Comparison of ENCODE assay signal across 14 cellular contexts in the genomic region with DNA sequence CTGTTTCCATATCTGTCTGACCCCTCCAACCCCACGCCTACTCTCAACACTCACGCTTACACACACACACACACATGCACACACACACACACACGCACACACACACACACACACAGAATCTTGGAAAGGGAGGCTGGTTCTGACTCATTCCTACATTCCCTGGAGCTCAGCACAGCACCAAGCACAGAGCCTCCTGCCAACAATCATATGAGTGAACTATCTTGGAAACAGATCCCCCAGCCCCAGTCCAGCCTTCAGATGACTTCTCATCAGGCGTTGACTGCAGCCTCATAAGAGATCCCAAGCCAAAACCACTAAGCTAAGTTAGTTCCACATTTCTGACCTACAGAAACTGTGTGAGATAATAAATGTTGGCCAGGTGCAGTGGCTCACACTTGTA. TPM values are rescaled to one million over a fixed set of nuclear protein-coding genes. Genes with fewer than 3 reads are reported as not detected.
DNase-seq lines count a peak whose midpoint lies in the region; ATAC-seq, FAIRE-seq and TF ChIP-seq lines count a peak whose summit lies in the region.
"Had no signal": no experiment of that assay in that cellular context is flagged by ENCODE, and none has a peak within 500 bp of the region (broad histone marks: within the 10 kb centered on the region; RNA-seq: fewer than 3 reads in every experiment).

No MANE protein-coding gene starts in this region.

- no peaks in the 10 kb centered on the region for H3K9me3 ChIP-seq in HepG2 (ENCODE audit: low read length)
- no peaks in the 10 kb centered on the region for H3K9me3 ChIP-seq in right lobe of liver
- no peaks in the 10 kb centered on the region for H3K9me3 ChIP-seq in SU-DHL-6 (ENCODE audit: insufficient read depth, low read length)
- H3K9me3 ChIP-seq in fibroblast of lung (ENCODE audit: control insufficient read depth, insufficient read depth, low read depth, low read length) = no peaks in the 10 kb centered on the region

- H3K36me3 ChIP-seq in HepG2 (replicated peaks in 1 of 2; ENCODE audit: control insufficient read depth in 1 of 2, insufficient read depth in 2 of 2, low read length in 2 of 2) (no peaks in the 10 kb centered on the region), right lobe of liver (no peaks in the 10 kb centered on the region), SU-DHL-6 (ENCODE audit: low read length) (no peaks in the 10 kb centered on the region), fibroblast of lung (ENCODE audit: control insufficient read depth, insufficient read depth, low read length) (no peaks in the 10 kb centered on the region)

- H3K9ac ChIP-seq in HepG2 (ENCODE audit: insufficient read depth, low read depth, low read length) (no peak overlapping the region), SU-DHL-6 (ENCODE audit: low read length) (peak overlapping the region; percentile 63), fibroblast of lung (ENCODE audit: insufficient read depth, low read length) (no peak overlapping the region)

- H3K9me2 ChIP-seq in SU-DHL-6 (replicated peaks; ENCODE audit: insufficient read depth, low read length) = no peaks in the 10 kb centered on the region

- ATAC-seq in HepG2 (no peak), right lobe of liver (no peak), HG02870 (IDR thresholded peaks at IDR 0.05; ENCODE audit: unreplicated experiment) (no peak), HG03097 (IDR thresholded peaks at IDR 0.05; ENCODE audit: low FRiP score, unreplicated experiment) (no peak)
- no peak for ATAC-seq in stimulated activated naive CD8-positive, alpha-beta T cell treated with anti-CD3 and anti-CD28 coated beads, Interleukin-15, amount 100 ng/mL, for 72 hours
- ATAC-seq: T-cell had no signal

- BruUV-seq in HepG2 (replicated peaks; lab: Mats Ljungman, UMichigan) = no TSS peak

- TF ChIP-seq CTCF in HepG2 (CRISPR knock-in tag; IDR thresholded peaks at IDR 0.05) (no peak), right lobe of liver (IDR thresholded peaks at IDR 0.05) (no peak), SU-DHL-6 (IDR thresholded peaks at IDR 0.05; ENCODE audit: insufficient read depth, low read length, poor library complexity, severe bottlenecking) (no peak), fibroblast of lung (conservative IDR thresholded peaks at IDR 0.05 in 1 of 2, IDR thresholded peaks at IDR 0.05 in 1 of 2; ENCODE audit: low read depth in 1 of 2, low read length in 2 of 2) (no peak)

- WGBS in HepG2 (ENCODE audit: low lambda C conversion rate) = 3% methylated on average over 4 of the region's 4 CpGs
- 63% methylated on average over 4 of the region's 4 CpGs for WGBS in right lobe of liver (ENCODE audit: insufficient coverage, low coverage, low lambda C conversion rate, missing lambda C conversion rate)

- H3K4me3 Mint-ChIP-seq in stimulated activated naive CD8-positive, alpha-beta T cell treated with anti-CD3 and anti-CD28 coated beads, Interleukin-15, amount 100 ng/mL, for 72 hours = no peak overlapping the region
- H3K4me3 Mint-ChIP-seq: activated naive CD4-positive, alpha-beta T cell treated with anti-CD3 and anti-CD28 coated beads, Interleukin-2, amount 50 U/mL, for 24 hours; central memory CD8-positive, alpha-beta T cell; memory B cell; T-cell had no signal

- H3K27me3 ChIP-seq in HepG2 (ENCODE audit: control insufficient read depth in 1 of 2, insufficient read depth in 2 of 2, low read length in 2 of 2) (peaks cover 1 to 58% of the 10 kb centered on the region in 2 experiments; a peak in 4 of 5 replicates), right lobe of liver (no peaks in the 10 kb centered on the region), SU-DHL-6 (ENCODE audit: low read length) (no peaks in the 10 kb centered on the region), fibroblast of lung (ENCODE audit: control insufficient read depth, insufficient read depth, low read length) (peaks cover 30% of the 10 kb centered on the region)

- CTCF ChIA-PET in HepG2 (lab: Yijun Ruan, JAX; ENCODE audit: low intra/inter-chr PET ratio, low total read pairs) = no interaction called here

- no peak overlapping the region for H3K27ac Mint-ChIP-seq in stimulated activated naive CD8-positive, alpha-beta T cell treated with anti-CD3 and anti-CD28 coated beads, Interleukin-15, amount 100 ng/mL, for 72 hours
- H3K27ac Mint-ChIP-seq: activated naive CD4-positive, alpha-beta T cell treated with anti-CD3 and anti-CD28 coated beads, Interleukin-2, amount 50 U/mL, for 24 hours; memory B cell; T-cell had no signal

- H3K4me1 Mint-ChIP-seq in stimulated activated naive CD8-positive, alpha-beta T cell treated with anti-CD3 and anti-CD28 coated beads, Interleukin-15, amount 100 ng/mL, for 72 hours = peaks cover 12% of the 10 kb centered on the region
- H3K4me1 Mint-ChIP-seq: activated naive CD4-positive, alpha-beta T cell treated with anti-CD3 and anti-CD28 coated beads, Interleukin-2, amount 50 U/mL, for 24 hours had no signal

- H3K4me2 ChIP-seq in HepG2 (ENCODE audit: low read depth, low read length) (no peak overlapping the region), SU-DHL-6 (ENCODE audit: low read depth, low read length, poor library complexity, severe bottlenecking) (peak overlapping the region; percentile 81), fibroblast of lung (ENCODE audit: extremely low read depth, insufficient read depth, low read length) (no peak overlapping the region)

- TF ChIP-seq EP300 in HepG2 (IDR thresholded peaks at IDR 0.05; ENCODE audit: low read depth in 2 of 2, low read length in 2 of 2) = no peak
- no peak for TF ChIP-seq EP300 in HepG2 (CRISPR knock-in tag; IDR thresholded peaks at IDR 0.05; ENCODE audit: borderline replicate concordance)

- in situ Hi-C loops in HepG2 (cut with HindIII; ENCODE audit: extremely low pct_ligation_motif_present, low pct_unique_long_range_greater_than_20kb) = no loop called here

- no peak overlapping the region for H2AFZ ChIP-seq in HepG2 (ENCODE audit: low read length)
- H2AFZ ChIP-seq in SU-DHL-6 (ENCODE audit: low read depth, low read length, severe bottlenecking) = no peak overlapping the region
- no peak overlapping the region for H2AFZ ChIP-seq in fibroblast of lung (ENCODE audit: low read length)

- peaks cover 87% of the 10 kb centered on the region for H3K27me3 Mint-ChIP-seq in stimulated activated naive CD8-positive, alpha-beta T cell treated with anti-CD3 and anti-CD28 coated beads, Interleukin-15, amount 100 ng/mL, for 72 hours

- TF ChIP-seq POLR2A in HepG2 (IDR thresholded peaks at IDR 0.05; ENCODE audit: insufficient read depth in 1 of 2, low read depth in 2 of 2, low read length in 2 of 2) (no peak), right lobe of liver (IDR thresholded peaks at IDR 0.05) (no peak)

- no peaks in the 10 kb centered on the region for H4K20me1 ChIP-seq in HepG2 (ENCODE audit: insufficient read depth, low read length)
- no peaks in the 10 kb centered on the region for H4K20me1 ChIP-seq in SU-DHL-6 (ENCODE audit: low read depth, low read length)
- H4K20me1 ChIP-seq in fibroblast of lung (ENCODE audit: control insufficient read depth, extremely low read depth, insufficient read depth, low read length) = no peaks in the 10 kb centered on the region

- no peak for FAIRE-seq in HepG2 (lab: Jason Lieb, UNC)

- H3K79me2 ChIP-seq in HepG2 (ENCODE audit: insufficient read depth, low read length) (no peaks in the 10 kb centered on the region), SU-DHL-6 (ENCODE audit: insufficient read depth, low read length) (no peaks in the 10 kb centered on the region), fibroblast of lung (ENCODE audit: control insufficient read depth, insufficient read depth, low read length) (no peaks in the 10 kb centered on the region)

- intact Hi-C loops in HepG2 (cut with micrococcal nuclease; ENCODE audit: unreplicated experiment) = no loop called here
- intact Hi-C loops in right lobe of liver (cut with DNase I) = no loop called here

- POLR2A ChIA-PET in HepG2 (lab: Yijun Ruan, JAX) = no interaction called here

- H3K9me3 Mint-ChIP-seq in stimulated activated naive CD8-positive, alpha-beta T cell treated with anti-CD3 and anti-CD28 coated beads, Interleukin-15, amount 100 ng/mL, for 72 hours = no peaks in the 10 kb centered on the region
- H3K9me3 Mint-ChIP-seq: activated naive CD4-positive, alpha-beta T cell treated with anti-CD3 and anti-CD28 coated beads, Interleukin-2, amount 50 U/mL, for 24 hours; central memory CD8-positive, alpha-beta T cell; T-cell had no signal

- DNase-seq in HepG2 (ENCODE audit: low spot score) = no peak
- DNase-seq in right lobe of liver = no peak
- peak; percentile 62 to 66 for DNase-seq in fibroblast of lung (ENCODE audit: low read depth in 2 of 2)
- DNase-seq in stimulated activated naive CD8-positive, alpha-beta T cell treated with anti-CD3 and anti-CD28 coated beads, Interleukin-15, amount 100 ng/mL, for 72 hours = no peak
- no peak for DNase-seq in substantia nigra (lab: John Stamatoyannopoulos, UW)
- DNase-seq: Calu3, T-cell had no signal

- H3K27ac ChIP-seq in HepG2 (ENCODE audit: extremely low read length, insufficient read depth, low read length) (no peak overlapping the region), right lobe of liver (no peak overlapping the region), SU-DHL-6 (ENCODE audit: low read depth, low read length) (peak overlapping the region; percentile 99), fibroblast of lung (ENCODE audit: insufficient read depth, low read length) (no peak overlapping the region), substantia nigra (ENCODE audit: low read depth, low read length, poor library complexity, severe bottlenecking) (no peak overlapping the region)

- H3K4me1 ChIP-seq in HepG2 (ENCODE audit: insufficient read depth, low read length) (peaks cover 6% of the 10 kb centered on the region), right lobe of liver (no peaks in the 10 kb centered on the region), fibroblast of lung (ENCODE audit: control insufficient read depth, extremely low read depth, insufficient read depth, low read length) (no peaks in the 10 kb centered on the region)

- H3K4me3 ChIP-seq in HepG2 (replicated peaks in 1 of 3; ENCODE audit: insufficient read depth in 1 of 3, low read depth in 2 of 3, low read length in 3 of 3) (no peak overlapping the region), right lobe of liver (no peak overlapping the region), SU-DHL-6 (ENCODE audit: insufficient read depth, low read length, poor library complexity, severe bottlenecking) (peak overlapping the region; percentile 30), fibroblast of lung (replicated peaks in 1 of 4; ENCODE audit: control extremely low read depth in 1 of 4, insufficient read depth in 1 of 4, low read depth in 3 of 4, low read length in 4 of 4) (no peak overlapping the region)

- peaks cover 82% of the 10 kb centered on the region for H3F3A ChIP-seq in SU-DHL-6 (ENCODE audit: insufficient read depth)

- TF ChIP-seq RAD21 in HepG2 (CRISPR knock-in tag; IDR thresholded peaks at IDR 0.05) = no peak

RNA-seq across cellular contexts. Expression of gene HCK, which starts 14.1 kb away (rescaled TPM):
- total RNA-seq in HepG2 (2016; rRNA removed; fragmentation: Illumina TruSeq; extraction: Trizol) (not detected in 2 replicates), right lobe of liver (10 to 100 TPM in 1 of 6 experiments, 1 to 10 TPM in 5; 2.9 to 17.1 (median 5.6) TPM), fibroblast of lung (not detected in 2 replicates)
- total RNA-seq in HepG2 (2016; cell fraction: cytosol; rRNA removed; fragmentation: Illumina TruSeq; extraction: Trizol; ENCODE audit: low read depth) = not detected in 2 replicates
- not detected in 2 replicates for total RNA-seq in HepG2 (2016; cell fraction: insoluble cytoplasmic fraction; rRNA removed; fragmentation: Illumina TruSeq; extraction: Trizol)
- not detected in 2 replicates for total RNA-seq in HepG2 (2016; cell fraction: membrane; rRNA removed; fragmentation: Illumina TruSeq; extraction: Trizol)
- not detected in 2 replicates for total RNA-seq in HepG2 (2016; cell fraction: nucleus; rRNA removed; fragmentation: Illumina TruSeq; extraction: Trizol)
- polyA plus RNA-seq in HepG2 (2011; rRNA removed) (0.04 and 0.10 TPM in 2 replicates), fibroblast of lung (not detected in 2 replicates)
- polyA plus RNA-seq in HepG2 (2011; cell fraction: cytosol; rRNA removed) = 0.05 TPM in 1 of 2 replicates, not detected in the other
- polyA plus RNA-seq in HepG2 (2011; cell fraction: nucleus; rRNA removed) = 0.06 TPM in 1 of 2 replicates, not detected in the other
- not detected in 2 replicates for polyA plus RNA-seq in HepG2 (2012)
- polyA plus RNA-seq in HepG2 (2016; cell fraction: cytosol; fragmentation: Illumina TruSeq; extraction: Trizol; ENCODE audit: low read depth) = not detected in 2 replicates
- polyA plus RNA-seq in HepG2 (2016; cell fraction: insoluble cytoplasmic fraction; fragmentation: Illumina TruSeq; extraction: Trizol; ENCODE audit: low read depth) = not detected in 2 replicates
- polyA plus RNA-seq in HepG2 (2016; cell fraction: membrane; fragmentation: Illumina TruSeq; extraction: Trizol; ENCODE audit: low read depth) = not detected in 2 replicates
- polyA plus RNA-seq in HepG2 (2016; cell fraction: nucleus; fragmentation: Illumina TruSeq; extraction: Trizol; ENCODE audit: insufficient read depth, low read depth) = not detected in 2 replicates
- not detected in 2 replicates for polyA minus RNA-seq in HepG2 (2011; rRNA and poly(A)+ RNA removed; ENCODE audit: low replicate concordance)
- not detected in 2 replicates for polyA minus RNA-seq in HepG2 (2011; cell fraction: cytosol; rRNA and poly(A)+ RNA removed)
- not detected in 2 replicates for polyA minus RNA-seq in HepG2 (2011; cell fraction: nucleus; rRNA and poly(A)+ RNA removed)
- not detected in 2 replicates for polyA plus RNA-seq in fibroblast of lung (2012)
- polyA minus RNA-seq in fibroblast of lung (ENCODE audit: low replicate concordance) = not detected in 2 replicates
- total RNA-seq: A673, Calu3 had no signal

RNA-seq across cellular contexts. Expression of gene CCM2L, which starts 27.7 kb away (rescaled TPM):
- total RNA-seq in HepG2 (2016; rRNA removed; fragmentation: Illumina TruSeq; extraction: Trizol) (0.15 TPM in 1 of 2 replicates, not detected in the other), right lobe of liver (1 to 10 TPM in 2 of 6 experiments, under 1 TPM in 4; 0.61 to 1.7 (median 0.89) TPM), fibroblast of lung (not detected in 2 replicates)
- 0.18 TPM in 1 of 2 replicates, not detected in the other for total RNA-seq in HepG2 (2016; cell fraction: cytosol; rRNA removed; fragmentation: Illumina TruSeq; extraction: Trizol; ENCODE audit: low read depth)
- total RNA-seq in HepG2 (2016; cell fraction: insoluble cytoplasmic fraction; rRNA removed; fragmentation: Illumina TruSeq; extraction: Trizol) = 0.09 TPM in 1 of 2 replicates, not detected in the other
- total RNA-seq in HepG2 (2016; cell fraction: membrane; rRNA removed; fragmentation: Illumina TruSeq; extraction: Trizol) = not detected in 2 replicates
- total RNA-seq in HepG2 (2016; cell fraction: nucleus; rRNA removed; fragmentation: Illumina TruSeq; extraction: Trizol) = not detected in 2 replicates
- polyA plus RNA-seq in HepG2 (2011; rRNA removed) (not detected in 2 replicates), fibroblast of lung (not detected in 2 replicates)
- 0.13 TPM in 1 of 2 replicates, not detected in the other for polyA plus RNA-seq in HepG2 (2011; cell fraction: cytosol; rRNA removed)
- 0.07 and 0.16 TPM in 2 replicates for polyA plus RNA-seq in HepG2 (2011; cell fraction: nucleus; rRNA removed)
- polyA plus RNA-seq in HepG2 (2012) = 0.15 TPM in 1 of 2 replicates, not detected in the other
- polyA plus RNA-seq in HepG2 (2016; cell fraction: cytosol; fragmentation: Illumina TruSeq; extraction: Trizol; ENCODE audit: low read depth) = not detected in 2 replicates
- polyA plus RNA-seq in HepG2 (2016; cell fraction: insoluble cytoplasmic fraction; fragmentation: Illumina TruSeq; extraction: Trizol; ENCODE audit: low read depth) = 0.12 and 0.25 TPM in 2 replicates
- 0.08 TPM in 1 of 2 replicates, not detected in the other for polyA plus RNA-seq in HepG2 (2016; cell fraction: membrane; fragmentation: Illumina TruSeq; extraction: Trizol; ENCODE audit: low read depth)
- polyA plus RNA-seq in HepG2 (2016; cell fraction: nucleus; fragmentation: Illumina TruSeq; extraction: Trizol; ENCODE audit: insufficient read depth, low read depth) = 0.42 TPM in 1 of 2 replicates, not detected in the other
- polyA minus RNA-seq in HepG2 (2011; rRNA and poly(A)+ RNA removed; ENCODE audit: low replicate concordance) = not detected in 2 replicates
- polyA minus RNA-seq in HepG2 (2011; cell fraction: cytosol; rRNA and poly(A)+ RNA removed) = not detected in 2 replicates
- not detected in 2 replicates for polyA minus RNA-seq in HepG2 (2011; cell fraction: nucleus; rRNA and poly(A)+ RNA removed)
- not detected in 2 replicates for polyA plus RNA-seq in fibroblast of lung (2012)
- not detected in 2 replicates for polyA minus RNA-seq in fibroblast of lung (ENCODE audit: low replicate concordance)
- total RNA-seq: A673, Calu3, T-cell had no signal

Comparison
In these comparisons a context has a peak if more than half of its experiments do, and no peak if none do; other contexts are left out.
1. DNase-seq: peak in fibroblast of lung (2 of 2); none in HepG2 (single experiment), right lobe of liver (0 of 3), stimulated activated naive CD8-positive, alpha-beta T cell treated with anti-CD3 and anti-CD28 coated beads, Interleukin-15, amount 100 ng/mL, for 72 hours (0 of 2) and substantia nigra (0 of 49).